24 cellular contexts compared by ENCODE assay signal in genomic region chr18:22182884-22183610, GRCh38. TPM values are rescaled to one million over a fixed set of nuclear protein-coding genes. Genes with fewer than 3 reads are reported as not detected.
A peak's percentile ranks its signal among the peaks of the same experiment; 100 is the strongest.
DNase-seq lines count a peak whose midpoint lies in the region; ATAC-seq and TF ChIP-seq lines count a peak whose summit lies in the region.
"Had no signal": no experiment of that assay in that cellular context is flagged by ENCODE, and none has a peak within 500 bp of the region (broad histone marks: within the 10 kb centered on the region; RNA-seq: fewer than 3 reads in every experiment).

No MANE protein-coding gene starts in this region.

- no peak overlapping the region for H3K4me3 ChIP-seq in HEK293 (ENCODE audit: low read depth, low read length)
- H3K4me3 ChIP-seq in fibroblast of the aortic adventitia (ENCODE audit: low read depth, low read length), result no peak overlapping the region
- no peak overlapping the region for H3K4me3 ChIP-seq in trophoblast cell (ENCODE audit: low read depth, low read length)
- H3K4me3 ChIP-seq: BLaER1 treated with 17β-estradiol and CSF1 and Interleukin-3, amounts not matched to agents 10 nM and 100 nM; thyroid gland had no signal

- peak overlapping the region; percentile 32 for H3K27ac ChIP-seq in HEK293 (ENCODE audit: extremely low read depth, low read depth, low read length)
- H3K27ac ChIP-seq in RWPE1, result no peak overlapping the region
- H3K27ac ChIP-seq in trophoblast cell (ENCODE audit: low read depth, low read length), result peak overlapping the region; percentile 33
- H3K27ac ChIP-seq: BLaER1 treated with 17β-estradiol and CSF1 and Interleukin-3, amounts not matched to agents 10 nM and 100 nM; neutrophil; thyroid gland had no signal

- H2BK12ac ChIP-seq in trophoblast cell (ENCODE audit: low read length), result no peak overlapping the region

- no peak overlapping the region for H3K14ac ChIP-seq in trophoblast cell (ENCODE audit: low read length)

- H3K4ac ChIP-seq in trophoblast cell (ENCODE audit: low read depth, low read length), result no peak overlapping the region

- no peak overlapping the region for H2BK5ac ChIP-seq in trophoblast cell (ENCODE audit: low read depth, low read length, poor library complexity)

- no peak for TF ChIP-seq CTCF in HEK293 (tag by site-specific recombination; IDR thresholded peaks at IDR 0.05)
- TF ChIP-seq CTCF in RWPE1 (conservative IDR thresholded peaks at IDR 0.05; ENCODE audit: low read depth), result no peak
- no peak for TF ChIP-seq CTCF in fibroblast of the aortic adventitia (IDR thresholded peaks at IDR 0.05; ENCODE audit: insufficient read depth, low read length)

- H3K9me3 ChIP-seq in HEK293 (ENCODE audit: control insufficient read depth, insufficient read depth, low read depth, low read length) (no peaks in the 10 kb centered on the region), trophoblast cell (ENCODE audit: insufficient read depth, low read depth, low read length) (no peaks in the 10 kb centered on the region)
- H3K9me3 ChIP-seq: BLaER1 treated with 17β-estradiol and CSF1 and Interleukin-3, amounts not matched to agents 10 nM and 100 nM; neutrophil; thyroid gland had no signal

- no peak overlapping the region for H2AK5ac ChIP-seq in trophoblast cell (ENCODE audit: low read length)

- peaks cover 46% of the 10 kb centered on the region for H3K4me1 ChIP-seq in HEK293 (ENCODE audit: control insufficient read depth, insufficient read depth, low read length)
- H3K4me1 ChIP-seq in trophoblast cell (ENCODE audit: control insufficient read depth in 1 of 2, insufficient read depth in 2 of 2, low read length in 2 of 2), result peaks cover 0 to 7% of the 10 kb centered on the region in 2 experiments
- H3K4me1 ChIP-seq: BLaER1 treated with 17β-estradiol and CSF1 and Interleukin-3, amounts not matched to agents 10 nM and 100 nM; thyroid gland had no signal

- no peak overlapping the region for H4K12ac ChIP-seq in trophoblast cell (ENCODE audit: low read depth, low read length)

- H3K79me1 ChIP-seq in trophoblast cell (ENCODE audit: low read length), result no peaks in the 10 kb centered on the region

- H2BK120ac ChIP-seq in trophoblast cell (ENCODE audit: insufficient read depth, low read length, poor library complexity), result no peak overlapping the region

- no peaks in the 10 kb centered on the region for H3K36me3 Mint-ChIP-seq in stimulated activated naive B cell treated with anti-CD40 and anti-IgM and Interleukin-4, amounts not matched to agents 10 μg/mL and 1 μg/mL and 100 μg/mL, for 72 hours
- H3K36me3 Mint-ChIP-seq: stimulated activated memory B cell treated with anti-CD40 and anti-IgM and Interleukin-4, amounts not matched to agents 10 μg/mL and 1 μg/mL and 100 μg/mL, for 72 hours had no signal

- no peak overlapping the region for H2AFZ ChIP-seq in trophoblast cell (ENCODE audit: insufficient read depth, low read length, poor library complexity)

- H4K8ac ChIP-seq in trophoblast cell (ENCODE audit: low read depth, low read length), result no peak overlapping the region

- POLR2A ChIA-PET in HEK293 (lab: Yijun Ruan, JAX), result interaction anchor here (0.7 to 1.3 kb wide), 4 partner anchors 10 to 149 kb away, joined by 3 to 6 read pairs (median 4); partner anchors contain the start of gene GATA6
- POLR2A ChIA-PET in RWPE1 (lab: Yijun Ruan, JAX; ENCODE audit: low non-redundant PET), result no interaction called here

- no peak overlapping the region for H3K27ac Mint-ChIP-seq in stimulated activated naive B cell treated with anti-CD40 and anti-IgM and Interleukin-4, amounts not matched to agents 10 μg/mL and 1 μg/mL and 100 μg/mL, for 72 hours
- H3K27ac Mint-ChIP-seq: activated naive CD4-positive, alpha-beta T cell treated with anti-CD3 and anti-CD28 coated beads for 36 hours; stimulated activated memory B cell treated with anti-CD40 and anti-IgM and Interleukin-4, amounts not matched to agents 10 μg/mL and 1 μg/mL and 100 μg/mL, for 72 hours had no signal

- no peaks in the 10 kb centered on the region for H3K79me2 ChIP-seq in trophoblast cell (ENCODE audit: control insufficient read depth, insufficient read depth, low read length, poor library complexity)

- ATAC-seq in stimulated activated naive B cell treated with anti-CD40 and anti-IgM and Interleukin-4, amounts not matched to agents 10 μg/mL and 1 μg/mL and 100 μg/mL, for 72 hours (replicated peaks), result no peak
- no peak for ATAC-seq in GM18909 (IDR thresholded peaks at IDR 0.05; ENCODE audit: poor library complexity, unreplicated experiment)
- ATAC-seq: stimulated activated memory B cell treated with anti-CD40 and anti-IgM and Interleukin-4, amounts not matched to agents 10 μg/mL and 1 μg/mL and 100 μg/mL, for 72 hours had no signal

- H4K91ac ChIP-seq in trophoblast cell (ENCODE audit: low read depth, low read length), result no peak overlapping the region

- no peak overlapping the region for H3K18ac ChIP-seq in trophoblast cell (ENCODE audit: low read length)

- H3K36me3 ChIP-seq in HEK293 (ENCODE audit: control insufficient read depth in 2 of 2, insufficient read depth in 1 of 2, low read length in 2 of 2) (peaks cover 40 to 63% of the 10 kb centered on the region in 2 experiments), trophoblast cell (ENCODE audit: control insufficient read depth in 1 of 2, insufficient read depth in 2 of 2, low read length in 2 of 2) (peaks cover 0 to 1% of the 10 kb centered on the region in 2 experiments)
- H3K36me3 ChIP-seq: neutrophil had no signal

- peaks cover 7% of the 10 kb centered on the region for H3K27me3 ChIP-seq in trophoblast cell (ENCODE audit: insufficient read depth, low read length)
- H3K27me3 ChIP-seq: BLaER1 treated with 17β-estradiol and CSF1 and Interleukin-3, amounts not matched to agents 10 nM and 100 nM; thyroid gland had no signal

- DNase-seq in RWPE1 (ENCODE audit: low spot score) (peak; percentile 48), fibroblast of the aortic adventitia (ENCODE audit: low read depth) (peak; percentile 61), trophoblast cell (peak; percentile 71 to 94), NCI-H1694 treated with DMSO at 0.1 percent for 48 hours (lab: John Stamatoyannopoulos, UW) (no peak), OCI-M1 (lab: John Stamatoyannopoulos, UW) (no peak)
- no peak for DNase-seq in stimulated activated naive B cell treated with anti-CD40 and anti-IgM and Interleukin-4, amounts not matched to agents 10 μg/mL and 1 μg/mL and 100 μg/mL, for 72 hours
- DNase-seq: activated CD4-positive, alpha-beta T cell treated with anti-CD3 and anti-CD28 coated beads for 48 hours; activated naive CD4-positive, alpha-beta T cell treated with anti-CD3 and anti-CD28 coated beads for 36 hours; activated T-cell treated with anti-CD3 and anti-CD28 coated beads, Interleukin-2, amount 50 U/mL, for 48 hours; cerebellar nuclear complex; COR-L47; DMS79 treated with DMSO at 0.1 percent for 48 hours; erythroblast; foreskin melanocyte; NCI-H1048; NCI-H187 treated with DMSO at 0.1 percent for 48 hours; stimulated activated CD4-positive, alpha-beta T cell treated with anti-CD3 and anti-CD28 coated beads, Interleukin-4, amount 100 ng/mL, for 1 hour; thyroid gland had no signal

- WGBS in trophoblast cell (ENCODE audit: extremely low coverage, insufficient coverage, insufficient read length), result no CpG with 5 or more reads among the region's 2 CpGs

- H3K9ac ChIP-seq in trophoblast cell (ENCODE audit: low read length), result no peak overlapping the region
- H3K9ac ChIP-seq: BLaER1 treated with 17β-estradiol and CSF1 and Interleukin-3, amounts not matched to agents 10 nM and 100 nM had no signal

- H3K4me3 Mint-ChIP-seq in stimulated activated naive B cell treated with anti-CD40 and anti-IgM and Interleukin-4, amounts not matched to agents 10 μg/mL and 1 μg/mL and 100 μg/mL, for 72 hours, result no peak overlapping the region
- H3K4me3 Mint-ChIP-seq: activated naive CD4-positive, alpha-beta T cell treated with anti-CD3 and anti-CD28 coated beads for 36 hours; stimulated activated memory B cell treated with anti-CD40 and anti-IgM and Interleukin-4, amounts not matched to agents 10 μg/mL and 1 μg/mL and 100 μg/mL, for 72 hours had no signal

- no peak overlapping the region for H3K4me2 ChIP-seq in trophoblast cell (ENCODE audit: low read length)
- H3K4me2 ChIP-seq: BLaER1 treated with 17β-estradiol and CSF1 and Interleukin-3, amounts not matched to agents 10 nM and 100 nM had no signal

- H3K9me3 Mint-ChIP-seq in stimulated activated naive B cell treated with anti-CD40 and anti-IgM and Interleukin-4, amounts not matched to agents 10 μg/mL and 1 μg/mL and 100 μg/mL, for 72 hours, result no peaks in the 10 kb centered on the region
- H3K9me3 Mint-ChIP-seq: activated naive CD4-positive, alpha-beta T cell treated with anti-CD3 and anti-CD28 coated beads for 36 hours; stimulated activated memory B cell treated with anti-CD40 and anti-IgM and Interleukin-4, amounts not matched to agents 10 μg/mL and 1 μg/mL and 100 μg/mL, for 72 hours had no signal

- H3K4me1 Mint-ChIP-seq in stimulated activated naive B cell treated with anti-CD40 and anti-IgM and Interleukin-4, amounts not matched to agents 10 μg/mL and 1 μg/mL and 100 μg/mL, for 72 hours, result no peaks in the 10 kb centered on the region
- H3K4me1 Mint-ChIP-seq: stimulated activated memory B cell treated with anti-CD40 and anti-IgM and Interleukin-4, amounts not matched to agents 10 μg/mL and 1 μg/mL and 100 μg/mL, for 72 hours had no signal

- CTCF ChIA-PET in HEK293 (lab: Yijun Ruan, JAX) (interaction anchor here (0.7 to 1.3 kb wide), 3 partner anchors 89 to 380 kb away, joined by 3 to 4 read pairs (median 4); no protein-coding TSS in a partner anchor), RWPE1 (lab: Yijun Ruan, JAX) (interaction anchor here (0.5 to 0.6 kb wide), 2 partner anchors 255 to 685 kb away, joined by 4 to 7 read pairs; no protein-coding TSS in a partner anchor)

- H3K23ac ChIP-seq in trophoblast cell (ENCODE audit: low read length), result no peak overlapping the region

- H3K27me3 Mint-ChIP-seq in stimulated activated naive B cell treated with anti-CD40 and anti-IgM and Interleukin-4, amounts not matched to agents 10 μg/mL and 1 μg/mL and 100 μg/mL, for 72 hours, result peaks cover 7% of the 10 kb centered on the region in 2 donors

TF ChIP-seq in HEK293, 187 proteins besides CTCF, POLR2A, EP300 and RAD21 (continues in another document):
- TF ChIP-seq ZNF146 (tag by site-specific recombination; IDR thresholded peaks at IDR 0.05) (no peak), OVOL3 (tag by site-specific recombination; IDR thresholded peaks at IDR 0.05) (peak; percentile 28), SP2 (tag by site-specific recombination; IDR thresholded peaks at IDR 0.05) (no peak), ZNF394 (tag by site-specific recombination; IDR thresholded peaks at IDR 0.05; ENCODE audit: borderline replicate concordance) (peak; percentile 23; the same call in 1 of the 2 replicates)

RNA-seq across cellular contexts. Expression of gene GATA6, which starts 13.7 kb away (rescaled TPM):
- total RNA-seq in fibroblast of the aortic adventitia (ENCODE audit: low replicate concordance), result 22.5 and 34.0 TPM in 2 replicates
- polyA plus RNA-seq in trophoblast cell (2013), result 1.7 and 1.9 TPM in 2 replicates
- total RNA-seq: activated naive CD4-positive, alpha-beta T cell treated with anti-CD3 and anti-CD28 coated beads for 36 hours; T-helper 2 cell treated with Interferon-gamma antibody and Interleukin-4, amounts not matched to agents 100 ng/mL and 5 ng/mL, for 36 hours had no signal

Comparison
In these comparisons a context has a peak if more than half of its experiments do, and no peak if none do; other contexts are left out.
1. DNase-seq: peak in RWPE1 (single experiment), fibroblast of the aortic adventitia (single experiment) and trophoblast cell (2 of 2); none in stimulated activated naive B cell treated with anti-CD40 and anti-IgM and Interleukin-4, amounts not matched to agents 10 μg/mL and 1 μg/mL and 100 μg/mL, for 72 hours (single experiment), NCI-H1694 treated with DMSO at 0.1 percent for 48 hours (single experiment) and OCI-M1 (single experiment).